1 cellular context compared by ENCODE assay signal in the genomic region with DNA sequence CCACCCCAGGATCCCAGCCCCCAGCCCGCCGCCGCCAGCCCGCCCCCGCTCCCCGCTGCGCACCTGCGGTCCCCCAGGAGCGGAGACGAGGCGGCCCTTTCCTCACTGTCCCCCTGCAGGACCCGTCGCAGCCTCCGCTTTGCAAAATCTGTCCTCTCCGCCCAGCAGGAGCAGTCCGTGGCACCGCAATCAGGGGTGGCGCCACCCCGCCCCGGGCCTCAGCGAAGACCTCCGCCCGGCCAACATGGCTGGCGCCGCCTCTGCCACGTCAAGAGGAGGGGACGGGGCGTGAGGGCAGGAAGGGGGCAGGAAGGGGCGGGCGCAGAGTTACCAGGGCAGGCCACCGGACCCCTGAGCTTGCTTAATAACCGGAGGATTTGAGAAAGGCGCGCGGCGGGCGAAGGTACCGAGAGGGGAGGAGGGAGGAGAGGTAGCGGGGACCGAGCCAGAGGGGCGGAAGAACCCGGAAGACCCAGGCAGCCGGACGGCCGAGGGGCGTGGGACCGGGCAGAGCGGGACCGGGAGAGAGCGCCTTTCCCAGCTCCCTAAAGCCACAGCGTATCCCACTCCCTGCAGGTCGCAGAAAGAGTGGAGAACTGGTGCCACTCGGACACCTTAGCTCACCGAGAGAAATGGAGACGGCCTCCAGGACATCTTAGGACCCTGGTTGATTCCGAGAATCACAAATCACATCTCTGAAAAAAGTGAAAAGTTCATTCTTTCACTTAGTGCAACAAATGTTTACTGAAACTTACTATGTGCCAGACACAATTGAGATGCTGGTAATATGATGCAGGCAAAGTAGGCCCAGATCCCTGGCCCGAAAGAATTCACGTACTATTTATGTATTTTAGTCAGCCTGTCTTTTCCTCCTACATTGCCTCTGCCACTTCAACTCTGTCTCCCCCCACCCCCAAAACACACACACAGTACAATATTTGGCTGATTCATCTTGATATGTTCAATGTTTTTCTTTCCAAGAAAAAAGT.
A peak's percentile ranks its signal among the peaks of the same experiment; 100 is the strongest.
TF ChIP-seq lines count a peak whose summit lies in the region.

TSS of gene SEC23A (minus strand) at position 267 of the 989 bp plus-strand sequence. CDS start 7,117 bp downstream, outside the sequence.

TF ChIP-seq in HepG2, 621 proteins besides CTCF, POLR2A, EP300 and RAD21 (continued from another document and continues in another):
- TF ChIP-seq, protein P1, sequence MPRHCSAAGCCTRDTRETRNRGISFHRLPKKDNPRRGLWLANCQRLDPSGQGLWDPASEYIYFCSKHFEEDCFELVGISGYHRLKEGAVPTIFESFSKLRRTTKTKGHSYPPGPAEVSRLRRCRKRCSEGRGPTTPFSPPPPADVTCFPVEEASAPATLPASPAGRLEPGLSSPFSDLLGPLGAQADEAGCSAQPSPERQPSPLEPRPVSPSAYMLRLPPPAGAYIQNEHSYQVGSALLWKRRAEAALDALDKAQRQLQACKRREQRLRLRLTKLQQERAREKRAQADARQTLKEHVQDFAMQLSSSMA (CRISPR knock-in tag; IDR thresholded peaks at IDR 0.05), result peak; percentile 94; the same call in 1 of the 2 replicates
- TF ChIP-seq KDM2A (CRISPR knock-in tag; IDR thresholded peaks at IDR 0.05; ENCODE audit: borderline replicate concordance, low read depth) (peak; percentile 100), RFX1 (IDR thresholded peaks at IDR 0.05) (no peak), ZNF331 (CRISPR knock-in tag; IDR thresholded peaks at IDR 0.05) (peak; percentile 98), FIP1L1 (IDR thresholded peaks at IDR 0.05; ENCODE audit: borderline replicate concordance, insufficient read depth, low read depth, low read length) (peak; percentile 95; the same call in 1 of the 2 replicates), ARID2 (CRISPR knock-in tag; IDR thresholded peaks at IDR 0.05; ENCODE audit: borderline replicate concordance) (peak; percentile 83), RARA (CRISPR knock-in tag; IDR thresholded peaks at IDR 0.05) (peak; percentile 95), MYPOP (CRISPR knock-in tag; IDR thresholded peaks at IDR 0.05) (peak; percentile 95), EHMT2 (IDR thresholded peaks at IDR 0.05; ENCODE audit: borderline replicate concordance, low read depth, low read length) (no peak), SATB2 (CRISPR knock-in tag; IDR thresholded peaks at IDR 0.05) (0 out of 2 replicates have a peak, but pooled peaks have one; percentile 68), NBN (conservative IDR thresholded peaks at IDR 0.05) (no peak; the same call in 1 of the 2 replicates), ZNF274 (CRISPR knock-in tag; IDR thresholded peaks at IDR 0.05) (peak; percentile 99), ZNF207 (IDR thresholded peaks at IDR 0.05; ENCODE audit: borderline replicate concordance) (no peak), ZNF609 (CRISPR knock-in tag; IDR thresholded peaks at IDR 0.05; ENCODE audit: borderline replicate concordance) (peak; percentile 89), ARHGAP35 (CRISPR knock-in tag; IDR thresholded peaks at IDR 0.05; ENCODE audit: borderline replicate concordance) (peak; percentile 96; the same call in 1 of the 2 replicates), SSRP1 (CRISPR knock-in tag; IDR thresholded peaks at IDR 0.05) (no peak; the same call in 1 of the 2 replicates), ZNF577 (CRISPR knock-in tag; IDR thresholded peaks at IDR 0.05; ENCODE audit: borderline replicate concordance, low read depth) (peak; percentile 73; the same call in 1 of the 2 replicates), IRF2 (CRISPR knock-in tag; IDR thresholded peaks at IDR 0.05) (peak; percentile 98), SMAD1 (CRISPR knock-in tag; IDR thresholded peaks at IDR 0.05; ENCODE audit: borderline replicate concordance, low read depth) (peak; percentile 100; the same call in 1 of the 2 replicates), ATAD3A (CRISPR knock-in tag; IDR thresholded peaks at IDR 0.05) (peak; percentile 65; the same call in 1 of the 2 replicates), SALL1 (CRISPR knock-in tag; IDR thresholded peaks at IDR 0.05) (peak; percentile 99), TRIM24 (CRISPR knock-in tag; IDR thresholded peaks at IDR 0.05) (peak; percentile 70), TRAFD1 (CRISPR knock-in tag; IDR thresholded peaks at IDR 0.05; ENCODE audit: borderline replicate concordance) (peak; percentile 86; the same call in 1 of the 2 replicates), ATM (IDR thresholded peaks at IDR 0.05; ENCODE audit: borderline replicate concordance) (no peak), GRHL1 (CRISPR knock-in tag; conservative IDR thresholded peaks at IDR 0.05) (0 out of 2 replicates have a peak, but pooled peaks have one; percentile 33), ZNF614 (CRISPR knock-in tag; IDR thresholded peaks at IDR 0.05; ENCODE audit: borderline replicate concordance) (peak; percentile 99; the same call in 1 of the 2 replicates), ZNF296 (CRISPR knock-in tag; conservative IDR thresholded peaks at IDR 0.05) (no peak; the same call in 1 of the 2 replicates), YEATS2 (CRISPR knock-in tag; IDR thresholded peaks at IDR 0.05; ENCODE audit: borderline replicate concordance) (peak; percentile 97), ZNF441 (CRISPR knock-in tag; IDR thresholded peaks at IDR 0.05; ENCODE audit: borderline replicate concordance) (peak; percentile 3; the same call in 1 of the 2 replicates), ZBTB49 (CRISPR knock-in tag; IDR thresholded peaks at IDR 0.05; ENCODE audit: borderline replicate concordance) (no peak), HOXA5 (CRISPR knock-in tag; IDR thresholded peaks at IDR 0.05) (peak; percentile 96), HHEX (CRISPR knock-in tag; IDR thresholded peaks at IDR 0.05) (no peak), BCL6 (CRISPR knock-in tag; IDR thresholded peaks at IDR 0.05) (peak; percentile 84), ZNF563 (CRISPR knock-in tag; IDR thresholded peaks at IDR 0.05) (peak; percentile 98), ZNF572 (CRISPR knock-in tag; IDR thresholded peaks at IDR 0.05) (no peak)
- TF ChIP-seq, protein P2, sequence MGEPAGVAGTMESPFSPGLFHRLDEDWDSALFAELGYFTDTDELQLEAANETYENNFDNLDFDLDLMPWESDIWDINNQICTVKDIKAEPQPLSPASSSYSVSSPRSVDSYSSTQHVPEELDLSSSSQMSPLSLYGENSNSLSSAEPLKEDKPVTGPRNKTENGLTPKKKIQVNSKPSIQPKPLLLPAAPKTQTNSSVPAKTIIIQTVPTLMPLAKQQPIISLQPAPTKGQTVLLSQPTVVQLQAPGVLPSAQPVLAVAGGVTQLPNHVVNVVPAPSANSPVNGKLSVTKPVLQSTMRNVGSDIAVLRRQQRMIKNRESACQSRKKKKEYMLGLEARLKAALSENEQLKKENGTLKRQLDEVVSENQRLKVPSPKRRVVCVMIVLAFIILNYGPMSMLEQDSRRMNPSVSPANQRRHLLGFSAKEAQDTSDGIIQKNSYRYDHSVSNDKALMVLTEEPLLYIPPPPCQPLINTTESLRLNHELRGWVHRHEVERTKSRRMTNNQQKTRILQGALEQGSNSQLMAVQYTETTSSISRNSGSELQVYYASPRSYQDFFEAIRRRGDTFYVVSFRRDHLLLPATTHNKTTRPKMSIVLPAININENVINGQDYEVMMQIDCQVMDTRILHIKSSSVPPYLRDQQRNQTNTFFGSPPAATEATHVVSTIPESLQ (CRISPR knock-in tag; conservative IDR thresholded peaks at IDR 0.05), result peak; percentile 97
- TF ChIP-seq, protein P3, sequence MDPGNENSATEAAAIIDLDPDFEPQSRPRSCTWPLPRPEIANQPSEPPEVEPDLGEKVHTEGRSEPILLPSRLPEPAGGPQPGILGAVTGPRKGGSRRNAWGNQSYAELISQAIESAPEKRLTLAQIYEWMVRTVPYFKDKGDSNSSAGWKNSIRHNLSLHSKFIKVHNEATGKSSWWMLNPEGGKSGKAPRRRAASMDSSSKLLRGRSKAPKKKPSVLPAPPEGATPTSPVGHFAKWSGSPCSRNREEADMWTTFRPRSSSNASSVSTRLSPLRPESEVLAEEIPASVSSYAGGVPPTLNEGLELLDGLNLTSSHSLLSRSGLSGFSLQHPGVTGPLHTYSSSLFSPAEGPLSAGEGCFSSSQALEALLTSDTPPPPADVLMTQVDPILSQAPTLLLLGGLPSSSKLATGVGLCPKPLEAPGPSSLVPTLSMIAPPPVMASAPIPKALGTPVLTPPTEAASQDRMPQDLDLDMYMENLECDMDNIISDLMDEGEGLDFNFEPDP (CRISPR knock-in tag; conservative IDR thresholded peaks at IDR 0.05), result no peak
- TF ChIP-seq, protein P4, sequence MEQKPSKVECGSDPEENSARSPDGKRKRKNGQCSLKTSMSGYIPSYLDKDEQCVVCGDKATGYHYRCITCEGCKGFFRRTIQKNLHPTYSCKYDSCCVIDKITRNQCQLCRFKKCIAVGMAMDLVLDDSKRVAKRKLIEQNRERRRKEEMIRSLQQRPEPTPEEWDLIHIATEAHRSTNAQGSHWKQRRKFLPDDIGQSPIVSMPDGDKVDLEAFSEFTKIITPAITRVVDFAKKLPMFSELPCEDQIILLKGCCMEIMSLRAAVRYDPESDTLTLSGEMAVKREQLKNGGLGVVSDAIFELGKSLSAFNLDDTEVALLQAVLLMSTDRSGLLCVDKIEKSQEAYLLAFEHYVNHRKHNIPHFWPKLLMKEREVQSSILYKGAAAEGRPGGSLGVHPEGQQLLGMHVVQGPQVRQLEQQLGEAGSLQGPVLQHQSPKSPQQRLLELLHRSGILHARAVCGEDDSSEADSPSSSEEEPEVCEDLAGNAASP (CRISPR knock-in tag; IDR thresholded peaks at IDR 0.05; ENCODE audit: borderline replicate concordance), result peak; percentile 92
